11 cellular contexts compared by ENCODE assay signal in genomic region chr1:60984066-60984799, GRCh38.
DNase-seq lines count a peak whose midpoint lies in the region; ATAC-seq and TF ChIP-seq lines count a peak whose summit lies in the region.
"Had no signal": no experiment of that assay in that cellular context is flagged by ENCODE, and none has a peak within 500 bp of the region (broad histone marks: within the 10 kb centered on the region; RNA-seq: fewer than 3 reads in every experiment).

No MANE protein-coding gene starts in this region.

- H3K4me3 ChIP-seq in breast epithelium (no peak overlapping the region), fibroblast of the aortic adventitia (ENCODE audit: low read depth, low read length) (no peak overlapping the region), uterus (no peak overlapping the region)

- TF ChIP-seq CTCF in breast epithelium (IDR thresholded peaks at IDR 0.05) (no peak), MCF 10A (IDR thresholded peaks at IDR 0.05; ENCODE audit: unreplicated experiment) (no peak), fibroblast of the aortic adventitia (IDR thresholded peaks at IDR 0.05; ENCODE audit: insufficient read depth, low read length) (no peak), omental fat pad (IDR thresholded peaks at IDR 0.05) (no peak), uterus (IDR thresholded peaks at IDR 0.05) (no peak)

- H3K9me3 ChIP-seq in breast epithelium (no peaks in the 10 kb centered on the region), uterus (no peaks in the 10 kb centered on the region)

- intact Hi-C loops in breast epithelium (cut with DNase I; ENCODE audit: low total_unique reads) (loop anchor here (10.0 kb wide), 1 partner anchor 61 kb away; no protein-coding TSS in a partner anchor), MCF 10A (cut with micrococcal nuclease) (no loop called here), uterus (cut with DNase I; ENCODE audit: low total_unique reads) (no loop called here)

- H3K4me3 Mint-ChIP-seq in MCF 10A (ENCODE audit: unreplicated experiment): no peak overlapping the region

- H3K27me3 ChIP-seq in breast epithelium: no peaks in the 10 kb centered on the region
- no peaks in the 10 kb centered on the region for H3K27me3 ChIP-seq in uterus

- H3K27ac ChIP-seq in breast epithelium (peak overlapping the region; percentile 68 to 89), uterus (peak overlapping the region; percentile 75 to 87)

- H3K9me3 Mint-ChIP-seq in MCF 10A (ENCODE audit: unreplicated experiment): no peaks in the 10 kb centered on the region

- no peaks in the 10 kb centered on the region for H3K4me1 ChIP-seq in breast epithelium
- H3K4me1 ChIP-seq in uterus: peaks cover 0 to 30% of the 10 kb centered on the region in 2 donors

- CTCF ChIA-PET in MCF 10A (lab: Yijun Ruan, JAX): interaction anchor here (0.5 to 4.4 kb wide), 7 partner anchors 9 to 468 kb away, joined by 4 to 23 read pairs (median 5); no protein-coding TSS in a partner anchor

- no peaks in the 10 kb centered on the region for H3K27me3 Mint-ChIP-seq in MCF 10A (ENCODE audit: insufficient read depth, unreplicated experiment)

- no peaks in the 10 kb centered on the region for H3K36me3 ChIP-seq in breast epithelium
- no peaks in the 10 kb centered on the region for H3K36me3 ChIP-seq in uterus

- H3K36me3 Mint-ChIP-seq in MCF 10A (ENCODE audit: insufficient read depth, unreplicated experiment): no peaks in the 10 kb centered on the region

- DNase-seq in breast epithelium (ENCODE audit: low spot score in 2 of 2) (peak in 1 of 2 donors; percentile 25), MCF 10A (ENCODE audit: unreplicated experiment) (no peak), fibroblast of the aortic adventitia (ENCODE audit: low read depth) (peak; percentile 88), omental fat pad (ENCODE audit: low spot score) (no peak), uterus (peak; percentile 65 to 72), NCI-H2029 (lab: John Stamatoyannopoulos, UW) (no peak)
- DNase-seq: caudate nucleus, NCI-H82 had no signal

- no peaks in the 10 kb centered on the region for H3K4me1 Mint-ChIP-seq in MCF 10A (ENCODE audit: insufficient read depth, unreplicated experiment)

- TF ChIP-seq POLR2A in breast epithelium (IDR thresholded peaks at IDR 0.05): no peak
- no peak for TF ChIP-seq POLR2A in uterus (IDR thresholded peaks at IDR 0.05)

- H3K27ac Mint-ChIP-seq in MCF 10A (ENCODE audit: low read depth, unreplicated experiment): no peak overlapping the region

- BruUV-seq in MCF 10A (replicated peaks; lab: Mats Ljungman, UMichigan): no TSS peak

- POLR2A ChIA-PET in MCF 10A (lab: Yijun Ruan, JAX): interaction anchor here (0.7 kb wide), 1 partner anchor 353 kb away, joined by 3 read pairs; no protein-coding TSS in a partner anchor

- ATAC-seq in omental fat pad (ENCODE audit: low FRiP score): peak; percentile 37
- no peak for ATAC-seq in GM18498 (IDR thresholded peaks at IDR 0.05; ENCODE audit: unreplicated experiment)
- ATAC-seq in HG03460 (IDR thresholded peaks at IDR 0.05; ENCODE audit: unreplicated experiment): no peak
- ATAC-seq: HCT116 had no signal

Comparison
In these comparisons a context has a peak if more than half of its experiments do, and no peak if none do; other contexts are left out.
1. DNase-seq: peak in fibroblast of the aortic adventitia (single experiment) and uterus (2 of 2); none in MCF 10A (single experiment), omental fat pad (single experiment) and NCI-H2029 (single experiment).